In the genomic region with DNA sequence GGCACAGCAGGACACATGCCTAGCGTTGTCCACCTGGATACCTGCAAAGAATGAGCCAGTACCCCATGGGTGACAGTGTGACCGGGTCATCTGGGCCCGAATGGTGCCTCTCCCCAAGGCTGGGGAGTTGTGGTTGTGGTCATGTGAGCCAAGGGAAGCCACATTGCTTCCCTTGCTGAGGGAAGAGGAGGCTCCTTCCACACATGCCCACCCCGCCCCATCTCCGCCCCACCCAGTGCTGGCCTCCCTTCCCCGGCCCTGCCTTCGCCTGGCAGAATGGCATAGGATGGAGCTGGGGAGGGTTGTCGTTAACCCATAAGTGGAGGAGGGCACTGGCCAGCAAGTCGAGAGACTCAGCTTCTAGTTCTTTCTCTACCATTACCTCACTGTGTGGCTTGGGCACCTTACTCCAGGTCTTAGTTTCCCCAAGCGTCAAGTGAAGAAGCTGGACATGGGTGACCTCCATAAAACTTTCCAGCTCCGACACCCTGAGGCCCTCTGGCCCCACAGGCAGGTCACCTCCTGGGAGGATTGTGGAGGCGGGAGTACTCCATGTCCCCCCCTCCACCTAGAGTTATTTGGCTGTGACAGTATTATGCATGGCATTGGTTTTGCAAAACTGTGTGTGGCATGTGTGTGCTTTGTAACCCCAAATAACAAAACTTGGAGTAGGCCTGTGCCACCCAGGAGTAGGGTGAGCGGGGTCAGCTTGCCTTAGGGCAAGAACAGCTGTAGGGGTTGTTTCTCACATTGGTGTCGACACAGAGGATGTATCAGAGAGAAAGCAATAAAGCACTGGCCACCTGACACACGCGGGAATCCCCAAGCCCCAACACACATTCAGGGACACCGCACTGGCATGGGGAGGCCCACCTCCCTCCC, we compare ENCODE assay signal across 18 cellular contexts.
DNase-seq lines count a peak whose midpoint lies in the region; ATAC-seq and TF ChIP-seq lines count a peak whose summit lies in the region.
"Had no signal": no experiment of that assay in that cellular context is flagged by ENCODE, and none has a peak within 500 bp of the region (broad histone marks: within the 10 kb centered on the region; RNA-seq: fewer than 3 reads in every experiment).

No MANE protein-coding gene starts in this region.

- TF ChIP-seq CTCF in heart right ventricle (IDR thresholded peaks at IDR 0.05), result no peak
- no peak for TF ChIP-seq CTCF in left lung (IDR thresholded peaks at IDR 0.05)

- 87 to 91% methylated on average over 17 of the region's 17 CpGs for WGBS in heart right ventricle, 2 donors

- H3K4me3 ChIP-seq in heart right ventricle (no peak overlapping the region), SJSA1 (no peak overlapping the region), left lung (no peak overlapping the region)
- H3K4me3 ChIP-seq: HAP-1, K562, lower lobe of right lung, MG63, prostate gland had no signal

- DNase-seq in left ventricle myocardium superior (no peak), heart right ventricle (no peak), SJSA1 (ENCODE audit: low read depth in 1 of 2, low spot score in 2 of 2) (peak; percentile 58 to 65), left lung (peak in 1 of 2 donors; percentile 43), ureter (ENCODE audit: low spot score) (peak; percentile 41), inferior parietal cortex (ENCODE audit: extremely low spot score) (no peak), NCI-H2081 treated with DMSO at 0.1 percent for 48 hours (lab: John Stamatoyannopoulos, UW) (no peak)
- DNase-seq: activated CD4-positive, alpha-beta T cell treated with anti-CD3 and anti-CD28 coated beads, Interleukin-2, amount 50 U/mL, for 1 hour; activated naive CD4-positive, alpha-beta T cell treated with anti-CD3 and anti-CD28 coated beads, Interleukin-2, amount 10 ng/mL, durations not matched to agents 7 days and 5 days; DMS153; lower lobe of right lung; MG63; NCI-H774; WERI-Rb-1 had no signal

- H3K27ac ChIP-seq in heart right ventricle (no peak overlapping the region), SJSA1 (no peak overlapping the region), left lung (no peak overlapping the region)
- H3K27ac ChIP-seq: lower lobe of right lung, prostate gland, WERI-Rb-1 had no signal

- H3K36me3 ChIP-seq in heart right ventricle, result no peaks in the 10 kb centered on the region
- peaks cover 11% of the 10 kb centered on the region for H3K36me3 ChIP-seq in SJSA1
- no peaks in the 10 kb centered on the region for H3K36me3 ChIP-seq in left lung
- H3K36me3 ChIP-seq: HAP-1, lower lobe of right lung, MG63, prostate gland, WERI-Rb-1 had no signal

- H3K27me3 ChIP-seq in heart right ventricle (peaks cover 0 to 16% (median 0%) of the 10 kb centered on the region in 7 donors), SJSA1 (replicated peaks) (no peaks in the 10 kb centered on the region), left lung (peaks cover 0 to 7% of the 10 kb centered on the region in 2 donors)
- H3K27me3 ChIP-seq: MG63 had no signal

- H3K9me3 ChIP-seq in heart right ventricle (no peaks in the 10 kb centered on the region), SJSA1 (replicated peaks) (no peaks in the 10 kb centered on the region), left lung (no peaks in the 10 kb centered on the region)
- H3K9me3 ChIP-seq: HAP-1, lower lobe of right lung, MG63, prostate gland had no signal

- intact Hi-C loops in left ventricle myocardium superior (cut with micrococcal nuclease) (no loop called here), heart right ventricle (cut with DNase I) (no loop called here), left lung (cut with DNase I) (no loop called here)

- peaks cover 0 to 31% (median 7%) of the 10 kb centered on the region in 9 donors for H3K4me1 ChIP-seq in heart right ventricle
- H3K4me1 ChIP-seq in SJSA1 (replicated peaks), result peaks cover 39% of the 10 kb centered on the region
- peaks cover 0 to 19% of the 10 kb centered on the region in 2 donors for H3K4me1 ChIP-seq in left lung
- H3K4me1 ChIP-seq: HAP-1, prostate gland had no signal

- ATAC-seq in left ventricle myocardium superior (peak; percentile 14), heart right ventricle (no peak), left lung (peak; percentile 4), GM21367 (IDR thresholded peaks at IDR 0.05; ENCODE audit: unreplicated experiment) (no peak)

Comparison
In these comparisons a context has a peak if more than half of its experiments do, and no peak if none do; other contexts are left out.
1. ATAC-seq: peak in left ventricle myocardium superior (single experiment) and left lung (single experiment); none in heart right ventricle (0 of 8) and GM21367 (single experiment).
2. DNase-seq: peak in SJSA1 (2 of 2) and ureter (single experiment); none in left ventricle myocardium superior (single experiment), heart right ventricle (0 of 2), inferior parietal cortex (single experiment) and NCI-H2081 treated with DMSO at 0.1 percent for 48 hours (single experiment).